8 cellular contexts compared by ENCODE assay signal in genomic region chr11:128299132-128299726, GRCh38.
A peak's percentile ranks its signal among the peaks of the same experiment; 100 is the strongest.
DNase-seq lines count a peak whose midpoint lies in the region; ATAC-seq, FAIRE-seq and TF ChIP-seq lines count a peak whose summit lies in the region.

No MANE protein-coding gene starts in this region.

- no TSS peak for BruUV-seq in Calu3 (replicated peaks; lab: Mats Ljungman, UMichigan)

- DNase-seq in GM12892 (ENCODE audit: insufficient read length) (no peak), retina (peak; percentile 35), ecto neural progenitor cell (ENCODE audit: low spot score) (no peak), Calu3 (no peak), GOT3 (lab: John Stamatoyannopoulos, UW) (no peak), kidney glomerular epithelial cell (lab: John Stamatoyannopoulos, UW) (no peak)
- no peak for DNase-seq in central memory CD8-positive, alpha-beta T cell (ENCODE audit: low spot score in 2 of 2)

- H3K27ac Mint-ChIP-seq in central memory CD8-positive, alpha-beta T cell (ENCODE audit: low read depth), result peak overlapping the region; percentile 91
- no peak overlapping the region for H3K27ac Mint-ChIP-seq in Calu3 (ENCODE audit: unreplicated experiment)

- CTCF ChIA-PET in Calu3 (lab: Charles Lee), result no interaction called here

- peak; percentile 33 for ATAC-seq in HG03108 (IDR thresholded peaks at IDR 0.05; ENCODE audit: unreplicated experiment)
- no peak for ATAC-seq in central memory CD8-positive, alpha-beta T cell (replicated peaks; ENCODE audit: extremely low read depth, poor library complexity, severe bottlenecking)

- TF ChIP-seq CTCF in Calu3 (IDR thresholded peaks at IDR 0.05; ENCODE audit: unreplicated experiment), result no peak

- H3K9me3 Mint-ChIP-seq in central memory CD8-positive, alpha-beta T cell, result no peaks in the 10 kb centered on the region
- H3K9me3 Mint-ChIP-seq in Calu3 (ENCODE audit: low read depth, unreplicated experiment), result no peaks in the 10 kb centered on the region

- H3K4me1 Mint-ChIP-seq in central memory CD8-positive, alpha-beta T cell, result peaks cover 89% of the 10 kb centered on the region
- peaks cover 8% of the 10 kb centered on the region for H3K4me1 Mint-ChIP-seq in Calu3 (ENCODE audit: low read depth, unreplicated experiment)

- intact Hi-C loops in Calu3 (cut with micrococcal nuclease; ENCODE audit: unreplicated experiment), result loop anchor here (10.0 kb wide), 2 partner anchors 216 to 536 kb away; no protein-coding TSS in a partner anchor

- peak; percentile 29; the same call in 1 of the 2 replicates for TF ChIP-seq POLR2A in GM12892 (IDR thresholded peaks at IDR 0.05; ENCODE audit: low read depth, low read length)

- FAIRE-seq in GM12892 (lab: Jason Lieb, UNC), result peak; percentile 94

- H3K4me3 Mint-ChIP-seq in central memory CD8-positive, alpha-beta T cell, result peak overlapping the region; percentile 33
- no peak overlapping the region for H3K4me3 Mint-ChIP-seq in Calu3 (ENCODE audit: low read depth, unreplicated experiment)

- no peaks in the 10 kb centered on the region for H3K27me3 Mint-ChIP-seq in central memory CD8-positive, alpha-beta T cell
- no peaks in the 10 kb centered on the region for H3K27me3 Mint-ChIP-seq in Calu3 (ENCODE audit: unreplicated experiment)

- H3K36me3 Mint-ChIP-seq in central memory CD8-positive, alpha-beta T cell (ENCODE audit: insufficient read depth), result peaks cover 17% of the 10 kb centered on the region
- no peaks in the 10 kb centered on the region for H3K36me3 Mint-ChIP-seq in Calu3 (ENCODE audit: insufficient read depth, unreplicated experiment)
